ENCODE assay signal across 8 cellular contexts in the genomic region with DNA sequence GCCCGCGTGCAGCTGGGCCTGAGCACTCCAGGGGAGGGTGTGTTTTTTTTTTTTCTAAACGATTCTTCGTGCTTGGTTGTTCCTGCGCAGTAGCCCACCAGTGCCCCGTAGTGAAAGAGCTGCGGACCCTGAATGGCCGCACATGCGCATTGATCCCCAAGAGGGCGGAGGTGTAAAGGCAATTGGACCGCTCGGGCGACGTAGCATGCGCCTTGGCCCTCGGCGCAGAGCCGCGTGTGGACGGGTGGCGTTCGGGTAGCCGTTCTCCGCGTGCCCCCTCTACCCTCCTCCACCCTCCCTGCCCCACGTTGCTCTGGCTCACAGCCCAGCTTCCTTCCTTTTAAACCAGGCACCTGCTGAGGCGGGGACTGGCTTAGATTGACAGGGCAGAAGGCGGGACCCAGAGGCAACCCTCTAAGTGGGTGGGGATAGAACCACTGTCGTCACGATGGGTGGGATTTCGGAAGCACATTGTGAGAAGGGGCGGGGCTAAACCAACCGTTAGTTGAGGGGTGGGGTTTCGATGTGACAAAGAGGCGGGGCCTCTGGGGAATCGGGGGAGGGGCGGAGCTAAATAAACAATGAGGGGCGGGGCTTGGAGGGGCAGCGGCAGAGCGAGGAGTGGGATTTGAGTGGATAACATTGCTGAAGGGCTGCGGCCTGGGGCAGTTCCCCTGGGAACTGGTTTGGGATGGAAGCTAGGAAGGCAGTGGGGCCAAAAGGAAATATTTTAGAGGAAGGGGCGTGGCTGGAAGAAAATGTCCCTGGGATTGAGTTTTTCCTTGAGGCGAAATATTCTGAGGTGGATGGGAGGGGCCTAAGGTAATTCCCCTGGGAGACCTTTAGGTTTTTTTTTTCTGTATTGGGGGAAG. TPM values are rescaled to one million over a fixed set of nuclear protein-coding genes. Genes with fewer than 3 reads are reported as not detected.
DNase-seq lines count a peak whose midpoint lies in the region; TF ChIP-seq lines count a peak whose summit lies in the region.

No MANE protein-coding gene starts in this region.

- H3K27ac Mint-ChIP-seq in neural crest cell (ENCODE audit: unreplicated experiment) = peak overlapping the region; percentile 100

- H3K4me3 ChIP-seq in H7 (ENCODE audit: insufficient read depth, low read depth, low read length) (peak overlapping the region; percentile 91), foreskin fibroblast (ENCODE audit: low read depth in 1 of 2, low read length in 2 of 2) (peak overlapping the region; percentile 61 to 89), stomach (peak overlapping the region; percentile 76 to 100 (median 95))

- WGBS in stomach, 5 donors = 3 to 5% (median 5%) methylated on average over 38 to 43 of the region's 43 CpGs

- H3K27ac ChIP-seq in stomach = peak overlapping the region; percentile 87 to 99 (median 94)

- H3K36me3 Mint-ChIP-seq in neural crest cell (ENCODE audit: low read depth) = peaks cover 31% of the 10 kb centered on the region

- TF ChIP-seq POLR2A in Raji (IDR thresholded peaks at IDR 0.05; ENCODE audit: insufficient read depth, low read depth, low read length) = peak; percentile 99
- TF ChIP-seq POLR2A in stomach (IDR thresholded peaks at IDR 0.05) = peak in 1 of 4 donors; percentile 60

- H3K27me3 Mint-ChIP-seq in neural crest cell (ENCODE audit: low read depth) = peaks cover 16% of the 10 kb centered on the region

- H3K36me3 ChIP-seq in H7 (replicated peaks; ENCODE audit: control insufficient read depth, insufficient read depth, low read length) = peaks cover 15% of the 10 kb centered on the region
- H3K36me3 ChIP-seq in stomach = peaks cover 7 to 55% (median 33%) of the 10 kb centered on the region in 4 donors

- peaks cover 39% of the 10 kb centered on the region for H3K4me1 Mint-ChIP-seq in neural crest cell

- no peaks in the 10 kb centered on the region for H3K27me3 ChIP-seq in H7 (ENCODE audit: control insufficient read depth, insufficient read depth, low read length)
- no peaks in the 10 kb centered on the region for H3K27me3 ChIP-seq in stomach

- DNase-seq in ELF-1 (ENCODE audit: low read depth, low spot score) (peak; percentile 97), H7 (peak; percentile 98), M059J (ENCODE audit: low read depth) (peak; percentile 90), foreskin fibroblast (peak; percentile 94 to 97), neural crest cell (ENCODE audit: low read depth, low spot score) (peak; percentile 94), stomach (peak; percentile 91)
- DNase-seq in activated effector memory CD4-positive, alpha-beta T cell treated with anti-CD3 and anti-CD28 coated beads, Interleukin-2, amount 50 U/mL, for 16 hours = peak; percentile 95

- TF ChIP-seq EP300 in stomach (IDR thresholded peaks at IDR 0.05) = no peak

- intact Hi-C loops in stomach (cut with DNase I; ENCODE audit: low total_unique reads) = no loop called here

- H3K4me3 Mint-ChIP-seq in neural crest cell = peak overlapping the region; percentile 96

- TF ChIP-seq CTCF in foreskin fibroblast (IDR thresholded peaks at IDR 0.05; ENCODE audit: low read depth, low read length) (no peak), neural crest cell (conservative IDR thresholded peaks at IDR 0.05) (peak; percentile 21), stomach (IDR thresholded peaks at IDR 0.05) (peak in 1 of 7 experiments; percentile 35)

- peaks cover 15 to 48% (median 32%) of the 10 kb centered on the region in 4 donors for H3K4me1 ChIP-seq in stomach

- peaks cover 5% of the 10 kb centered on the region for H3K9me3 Mint-ChIP-seq in neural crest cell

- H3K9me3 ChIP-seq in stomach = no peaks in the 10 kb centered on the region

RNA-seq across cellular contexts. Expression of gene NUP62, which starts 0.5 kb away (rescaled TPM):
- 104 and 109 TPM in 2 replicates for total RNA-seq in H7 (2014; rRNA removed; shearing (Covaris generic))
- total RNA-seq in M059J (2014; rRNA removed; shearing (Covaris generic)) = 70.5 and 96.0 TPM in 2 replicates
- total RNA-seq in neural crest cell (127 and 141 TPM in 2 replicates), stomach (10 to 100 TPM in 3 of 5 donors, 1 to 10 TPM in 2; 5.3 to 58.0 (median 14.5) TPM)
- 10 to 100 TPM; 13.7 to 17.0 (median 15.9) TPM for polyA plus RNA-seq in stomach

RNA-seq across cellular contexts. Expression of gene ATF5, which starts 0.8 kb away (rescaled TPM):
- total RNA-seq in H7 (2014; rRNA removed; shearing (Covaris generic)) = 10.7 and 15.0 TPM in 2 replicates
- total RNA-seq in M059J (2014; rRNA removed; shearing (Covaris generic)) = 18.9 and 20.5 TPM in 2 replicates
- total RNA-seq in neural crest cell (23.4 and 24.2 TPM in 2 replicates), stomach (10 to 100 TPM in 1 of 5 donors, 1 to 10 TPM in 4; 2.2 to 13.9 (median 5.1) TPM)
- 10 to 100 TPM; 20.0 to 40.3 (median 20.5) TPM for polyA plus RNA-seq in stomach

RNA-seq across cellular contexts. Expression of gene SIGLEC11, which starts 31.1 kb away (rescaled TPM):
- not detected in 2 replicates for total RNA-seq in H7 (2014; rRNA removed; shearing (Covaris generic))
- total RNA-seq in M059J (2014; rRNA removed; shearing (Covaris generic)) = not detected in 2 replicates
- total RNA-seq in neural crest cell = not detected in 2 replicates
- total RNA-seq in stomach = 100 to 1,000 TPM in 1 of 5 donors, 10 to 100 TPM in 3, under 1 TPM in 1; 0.29 to 103 (median 35.1) TPM
- 10 to 100 TPM in 2 of 3 donors, 1 to 10 TPM in 1; 5.8 to 41.0 (median 34.2) TPM for polyA plus RNA-seq in stomach

RNA-seq across cellular contexts. Expression of gene IL4I1, which starts 33.2 kb away (rescaled TPM):
- total RNA-seq in H7 (2014; rRNA removed; shearing (Covaris generic)) = 0.59 and 0.73 TPM in 2 replicates
- 5.9 and 12.5 TPM in 2 replicates for total RNA-seq in M059J (2014; rRNA removed; shearing (Covaris generic))
- total RNA-seq in neural crest cell (0.12 and 0.41 TPM in 2 replicates), stomach (under 1 TPM in 3 of 5 donors, not detected in 2; 0.45 to 0.73 (median 0.58) TPM)
- polyA plus RNA-seq in stomach = 1 to 10 TPM in 1 of 3 donors, under 1 TPM in 2; 0.56 to 1.1 (median 0.76) TPM

RNA-seq across cellular contexts. Expression of gene TBC1D17, which starts 52.3 kb away (rescaled TPM):
- total RNA-seq in H7 (2014; rRNA removed; shearing (Covaris generic)) = 10.2 and 12.6 TPM in 2 replicates
- 8.3 and 12.2 TPM in 2 replicates for total RNA-seq in M059J (2014; rRNA removed; shearing (Covaris generic))
- total RNA-seq in neural crest cell (30.5 and 34.5 TPM in 2 replicates), stomach (10 to 100 TPM; 10.5 to 77.1 (median 42.4) TPM)
- 10 to 100 TPM; 33.5 to 33.6 (median 33.6) TPM for polyA plus RNA-seq in stomach

Comparison
In these comparisons a context has a peak if more than half of its experiments do, and no peak if none do; other contexts are left out.
1. Peak in every context shown above with its lines: DNase-seq, H3K4me3 ChIP-seq and H3K27ac ChIP-seq.